ENCODE assay signal across 8 cellular contexts in the genomic region with DNA sequence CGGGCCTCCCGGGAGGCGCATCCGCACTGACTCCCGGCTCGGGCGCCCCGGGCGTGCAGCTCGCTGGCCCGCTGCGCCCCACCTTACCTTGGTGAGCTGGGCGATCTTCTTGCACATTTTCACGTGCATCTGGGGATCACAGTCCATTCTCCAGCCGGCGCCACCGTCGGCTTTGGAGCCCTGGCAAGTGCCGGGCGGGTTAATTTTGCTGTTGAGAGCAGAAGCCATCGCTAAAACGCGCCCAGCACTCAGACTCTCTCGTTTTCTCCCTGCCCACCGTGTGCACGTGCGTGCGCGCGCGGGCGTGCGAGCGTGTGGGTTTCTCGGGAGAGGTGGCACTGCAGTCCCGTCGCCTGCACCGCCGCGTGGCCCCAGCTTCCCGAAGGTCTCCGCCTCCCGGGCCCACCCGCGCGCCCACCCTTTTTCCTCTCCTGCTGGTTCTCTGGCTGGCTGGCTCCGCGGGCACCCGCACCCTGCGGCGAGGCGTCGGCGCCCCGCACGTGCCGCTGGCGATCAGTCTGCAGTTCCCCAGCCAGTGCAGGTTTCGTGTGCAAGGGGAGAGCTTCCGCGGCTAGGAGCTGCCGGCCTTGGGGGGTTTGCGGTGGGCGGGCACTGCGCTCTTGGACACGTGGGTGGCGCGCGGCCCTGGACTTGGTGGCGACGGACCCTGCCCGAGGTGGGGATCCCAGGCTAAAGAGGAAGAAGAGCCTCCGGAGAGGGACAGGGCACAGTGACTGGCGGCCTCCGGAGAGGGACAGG. TPM values are rescaled to one million over a fixed set of nuclear protein-coding genes. Genes with fewer than 3 reads are reported as not detected.
DNase-seq lines count a peak whose midpoint lies in the region; ATAC-seq and TF ChIP-seq lines count a peak whose summit lies in the region.

Gene FAM184B, minus strand, starts transcription at position 550 of the 759 bp plus-strand sequence. Its CDS starts 322 bp downstream, at position 228.

- peaks cover 7% of the 10 kb centered on the region for H3K4me1 Mint-ChIP-seq in endodermal cell

- no peaks in the 10 kb centered on the region for H3K9me3 Mint-ChIP-seq in endodermal cell

- no peak within 1 kb of the TSS for H3K9ac ChIP-seq in endodermal cell (ENCODE audit: extremely low read depth, low read length, poor library complexity, severe bottlenecking)

- no peak within 1 kb of the TSS for H3K27ac Mint-ChIP-seq in endodermal cell

- H3K4me1 ChIP-seq in endodermal cell (ENCODE audit: control insufficient read depth, insufficient read depth, low read length) = no peaks in the 10 kb centered on the region

- peak within 1 kb of the TSS; percentile 53 for H3K4me3 Mint-ChIP-seq in endodermal cell

- TF ChIP-seq CTCF in C4-2B (conservative IDR thresholded peaks at IDR 0.05) (no peak), endodermal cell (conservative IDR thresholded peaks at IDR 0.05) (no peak), GM13977 (IDR thresholded peaks at IDR 0.05; ENCODE audit: extremely low read depth, insufficient read depth, missing control alignments) (no peak)

- peak within 1 kb of the TSS; percentile 63 for H3K4me3 ChIP-seq in endodermal cell (ENCODE audit: low read length)

- peaks cover 67% of the 10 kb centered on the region for H3K27me3 ChIP-seq in endodermal cell (ENCODE audit: control insufficient read depth, insufficient read depth, low read length, poor library complexity, severe bottlenecking)

- no peaks in the 10 kb centered on the region for H3K9me3 ChIP-seq in endodermal cell (ENCODE audit: control insufficient read depth, low read length)

- ATAC-seq in GM18867 (IDR thresholded peaks at IDR 0.05; ENCODE audit: unreplicated experiment) (no peak), HG03097 (IDR thresholded peaks at IDR 0.05; ENCODE audit: low FRiP score, unreplicated experiment) (no peak)

- in situ Hi-C loops in GM13977 (cut with MboI; ENCODE audit: low pct_unique_long_range_greater_than_20kb, low sequenced_read_pairs, unreplicated experiment) = no loop called here

- 5 to 10% methylated on average over 22 to 75 of the region's 75 CpGs for WGBS in endodermal cell (ENCODE audit: insufficient coverage in 1 of 2, insufficient read length in 1 of 2), 2 experiments

- H3K27me3 Mint-ChIP-seq in endodermal cell (ENCODE audit: insufficient read depth) = peaks cover 65% of the 10 kb centered on the region

- H3K36me3 ChIP-seq in endodermal cell (ENCODE audit: control insufficient read depth, insufficient read depth, low read length) = no peaks in the 10 kb centered on the region

- no peaks in the 10 kb centered on the region for H3K36me3 Mint-ChIP-seq in endodermal cell (ENCODE audit: low read depth)

- DNase-seq in NCI-H1092 (lab: John Stamatoyannopoulos, UW) = peak; percentile 32
- peak; percentile 75 for DNase-seq in endodermal cell
- peak; percentile 15 for DNase-seq in myocyte (ENCODE audit: low read depth)
- DNase-seq in NK-92 treated with Interleukin-12 subunit alpha and Interleukin-12 subunit beta, amount 100 ng/mL, for 24 hours (lab: John Stamatoyannopoulos, UW) = no peak
- DNase-seq in GM13977 (ENCODE audit: low spot score) = no peak

- peak within 1 kb of the TSS; percentile 6; the same call in 1 of the 2 replicates for H3K27ac ChIP-seq in C4-2B
- H3K27ac ChIP-seq in endodermal cell (ENCODE audit: low read depth, low read length) = no peak within 1 kb of the TSS

RNA-seq across cellular contexts. Expression of gene FAM184B, which starts in this region (rescaled TPM):
- total RNA-seq in endodermal cell (under 1 TPM in 1 of 2 donors, not detected in 1; 0.07 TPM), myocyte (not detected in 2 replicates)
- polyA plus RNA-seq in endodermal cell (2013, experiment 1 of 2) = 0.82 TPM
- 0.87 TPM for polyA plus RNA-seq in endodermal cell (2013, experiment 2 of 2)
- polyA plus RNA-seq in myocyte (2012) = 0.04 TPM

Comparison
In these comparisons a context has a peak if more than half of its experiments do, and no peak if none do; other contexts are left out.
1. Peak in DNase-seq and H3K4me3 ChIP-seq in endodermal cell; RNA of the gene not detected or under 1 TPM.
2. Peak in DNase-seq in myocyte; RNA of the gene not detected or under 1 TPM.